In genomic region chr1:84944767-84945486, GRCh38 we compare ENCODE assay signal across 7 cellular contexts. TPM values are rescaled to one million over a fixed set of nuclear protein-coding genes. Genes with fewer than 3 reads are reported as not detected.
DNase-seq lines count a peak whose midpoint lies in the region; ATAC-seq, FAIRE-seq and TF ChIP-seq lines count a peak whose summit lies in the region.

No MANE protein-coding gene starts in this region.

- no peaks in the 10 kb centered on the region for H3K9me3 ChIP-seq in astrocyte (ENCODE audit: insufficient read depth, low read depth, low read length)

- H3K4me3 ChIP-seq in astrocyte (ENCODE audit: insufficient read depth, low read depth, low read length) (peak overlapping the region; percentile 13), skeletal muscle cell (ENCODE audit: low read depth, low read length) (peak overlapping the region; percentile 31)

- no peaks in the 10 kb centered on the region for H3K36me3 Mint-ChIP-seq in astrocyte (ENCODE audit: low read depth, unreplicated experiment)

- no peaks in the 10 kb centered on the region for H3K36me3 ChIP-seq in astrocyte (ENCODE audit: insufficient read depth, low read length)

- no peak overlapping the region for H3K27ac ChIP-seq in astrocyte (ENCODE audit: low read depth, low read length)

- peaks cover 19% of the 10 kb centered on the region for H3K4me1 Mint-ChIP-seq in astrocyte (ENCODE audit: low read depth, unreplicated experiment)

- no peak overlapping the region for H3K4me3 Mint-ChIP-seq in astrocyte (ENCODE audit: unreplicated experiment)

- H4K20me1 ChIP-seq in astrocyte (ENCODE audit: insufficient read depth, low read length) = no peaks in the 10 kb centered on the region

- peak overlapping the region; percentile 24 for H2AFZ ChIP-seq in astrocyte (ENCODE audit: low read depth, low read length)

- H3K27ac Mint-ChIP-seq in astrocyte (ENCODE audit: unreplicated experiment) = peak overlapping the region; percentile 50

- FAIRE-seq in astrocyte (lab: Jason Lieb, UNC) = peak; percentile 9

- ATAC-seq in HG02763 (IDR thresholded peaks at IDR 0.05; ENCODE audit: unreplicated experiment) = peak; percentile 87

- peak overlapping the region; percentile 39 for H3K9ac ChIP-seq in astrocyte (ENCODE audit: low read length)

- in situ Hi-C loops in GM13976 (cut with MboI; ENCODE audit: low sequenced_read_pairs, unreplicated experiment) = loop anchor here (10.0 kb wide), 2 partner anchors 80 to 300 kb away; no protein-coding TSS in a partner anchor

- peaks cover 5% of the 10 kb centered on the region for H3K27me3 ChIP-seq in astrocyte (ENCODE audit: insufficient read depth, low read length)

- TF ChIP-seq CTCF in GM13976 (IDR thresholded peaks at IDR 0.05; ENCODE audit: borderline replicate concordance, control extremely low read depth, extremely low read depth, insufficient read depth, missing control alignments) (peak; percentile 74), astrocyte (IDR thresholded peaks at IDR 0.05; ENCODE audit: insufficient read depth, low read depth, low read length) (peak; percentile 93)

- peak; percentile 59 for DNase-seq in GM13976 (ENCODE audit: low spot score)
- peak; percentile 84 to 97 (median 87) for DNase-seq in NCI-H1417 (lab: John Stamatoyannopoulos, UW)
- peak; percentile 59 for DNase-seq in T follicular helper cell (ENCODE audit: low read depth)
- peak; percentile 73 for DNase-seq in astrocyte (ENCODE audit: low read depth)
- DNase-seq in hypothalamus (lab: John Stamatoyannopoulos, UW) = peak in 40 of 51 donors; percentile 1 to 89 (median 42)
- DNase-seq in skeletal muscle cell (ENCODE audit: low read depth) = peak; percentile 71

- peaks cover 3% of the 10 kb centered on the region for H3K9me3 Mint-ChIP-seq in astrocyte (ENCODE audit: unreplicated experiment)

- no peaks in the 10 kb centered on the region for H3K79me2 ChIP-seq in astrocyte (ENCODE audit: insufficient read depth, low read length)

- H3K27me3 Mint-ChIP-seq in astrocyte (ENCODE audit: low read depth, unreplicated experiment) = peaks cover 2% of the 10 kb centered on the region

- H3K4me1 ChIP-seq in astrocyte (ENCODE audit: insufficient read depth, low read length) = peaks cover 8% of the 10 kb centered on the region

- H3K4me2 ChIP-seq in astrocyte (ENCODE audit: low read length) = peak overlapping the region; percentile 79

RNA-seq across cellular contexts. Expression of gene LPAR3, which starts 51.9 kb away (rescaled TPM):
- total RNA-seq in astrocyte = 0.70 and 0.91 TPM in 2 replicates

RNA-seq across cellular contexts. Expression of gene MCOLN2, which starts 52.0 kb away (rescaled TPM):
- total RNA-seq in astrocyte = 1.4 and 1.6 TPM in 2 replicates
